ENCODE assay signal across 8 cellular contexts in genomic region chrX:9341305-9342201, GRCh38.
DNase-seq lines count a peak whose midpoint lies in the region; TF ChIP-seq lines count a peak whose summit lies in the region.

No MANE protein-coding gene starts in this region.

- H3K9me3 ChIP-seq in HEK293 (ENCODE audit: control insufficient read depth, insufficient read depth, low read depth, low read length): no peaks in the 10 kb centered on the region

- DNase-seq in DMS79 treated with DMSO at 0.1 percent for 48 hours (lab: John Stamatoyannopoulos, UW) (peak; percentile 22), DMS79 (lab: John Stamatoyannopoulos, UW) (no peak), NAMALWA (ENCODE audit: low spot score) (peak; percentile 65), mucosa of gallbladder (ENCODE audit: low spot score) (peak; percentile 68)
- DNase-seq in effector CD4-positive, alpha-beta T cell: peak; percentile 32

- H3K36me3 ChIP-seq in HEK293 (ENCODE audit: control insufficient read depth in 2 of 2, insufficient read depth in 1 of 2, low read length in 2 of 2): no peaks in the 10 kb centered on the region

- H3K27ac ChIP-seq in HEK293 (ENCODE audit: extremely low read depth, low read depth, low read length): peak overlapping the region; percentile 25; the same call in 1 of the 2 replicates
- H3K27ac ChIP-seq in temporal lobe (ENCODE audit: low read depth, low read length): peak overlapping the region; percentile 45

- H3K4me1 ChIP-seq in HEK293 (ENCODE audit: control insufficient read depth, insufficient read depth, low read length): no peaks in the 10 kb centered on the region

- CTCF ChIA-PET in HEK293 (lab: Yijun Ruan, JAX): no interaction called here

- POLR2A ChIA-PET in HEK293 (lab: Yijun Ruan, JAX): no interaction called here

- TF ChIP-seq CTCF in HEK293 (tag by site-specific recombination; IDR thresholded peaks at IDR 0.05): no peak
- TF ChIP-seq CTCF in WI38 (IDR thresholded peaks at IDR 0.05; ENCODE audit: low read depth, low read length): no peak

- H3K4me3 ChIP-seq in HEK293 (ENCODE audit: low read depth, low read length) (no peak overlapping the region), WI38 (ENCODE audit: low read depth, low read length) (peak overlapping the region; percentile 32; the same call in 1 of the 2 replicates)

TF ChIP-seq in HEK293, 187 proteins besides CTCF, POLR2A, EP300 and RAD21:
- TF ChIP-seq REPIN1 (tag by site-specific recombination; IDR thresholded peaks at IDR 0.05; ENCODE audit: low read depth) (no peak), SALL2 (tag by site-specific recombination; IDR thresholded peaks at IDR 0.05; ENCODE audit: borderline replicate concordance) (no peak), ZBTB6 (tag by site-specific recombination; IDR thresholded peaks at IDR 0.05) (no peak), ZNF16 (tag by site-specific recombination; IDR thresholded peaks at IDR 0.05; ENCODE audit: low read depth) (no peak), ZNF239 (tag by site-specific recombination; IDR thresholded peaks at IDR 0.05) (no peak), ZNF354C (tag by site-specific recombination; IDR thresholded peaks at IDR 0.05; ENCODE audit: borderline replicate concordance, low read depth) (no peak), BCL11A (tag by site-specific recombination; IDR thresholded peaks at IDR 0.05; ENCODE audit: low read depth) (no peak), KLF16 (tag by site-specific recombination; IDR thresholded peaks at IDR 0.05) (no peak), ZNF660 (tag by site-specific recombination; IDR thresholded peaks at IDR 0.05) (no peak), ZNF132 (tag by site-specific recombination; IDR thresholded peaks at IDR 0.05; ENCODE audit: borderline replicate concordance) (no peak), ZNF398 (tag by site-specific recombination; IDR thresholded peaks at IDR 0.05) (no peak), ZNF324 (tag by site-specific recombination; IDR thresholded peaks at IDR 0.05) (no peak), ZNF544 (tag by site-specific recombination; IDR thresholded peaks at IDR 0.05) (no peak), ZBTB26 (tag by site-specific recombination; optimal IDR thresholded peaks at IDR 0.05) (no peak), ZNF513 (tag by site-specific recombination; IDR thresholded peaks at IDR 0.05) (no peak), ZNF561 (tag by site-specific recombination; IDR thresholded peaks at IDR 0.05; ENCODE audit: borderline replicate concordance) (no peak), IKZF3 (tag by site-specific recombination; IDR thresholded peaks at IDR 0.05) (no peak)
